In genomic region chr16:11635127-11635652, GRCh38 we compare ENCODE assay signal across 1 cellular context.
TF ChIP-seq lines count a peak whose summit lies in the region.

No MANE protein-coding gene starts in this region.

TF ChIP-seq in SK-N-SH treated with all-trans-retinoic acid at 6 μM for 48 hours, 23 proteins besides CTCF, POLR2A, EP300 and RAD21 (continued from another document):
- TF ChIP-seq PATZ1 (CRISPR knock-in tag; IDR thresholded peaks at IDR 0.05; ENCODE audit: borderline replicate concordance): no peak
